ENCODE assay signal across 32 cellular contexts in genomic region chr9:99432075-99432474, GRCh38.
"Had no signal": no experiment of that assay in that cellular context is flagged by ENCODE, and none has a peak within 500 bp of the region (broad histone marks: within the 10 kb centered on the region; RNA-seq: fewer than 3 reads in every experiment).

No MANE protein-coding gene starts in this region.

- H3K4me3 Mint-ChIP-seq: activated CD4-positive, alpha-beta memory T cell treated with anti-CD3 and anti-CD28 coated beads for 36 hours; activated CD4-positive, alpha-beta T cell treated with anti-CD3 and anti-CD28 coated beads for 36 hours; activated naive CD4-positive, alpha-beta T cell treated with anti-CD3 and anti-CD28 coated beads for 36 hours; activated T-cell treated with anti-CD3 and anti-CD28 coated beads, Interleukin-2, amount 50 U/mL, for 4 hours; activated T-helper 1 cell treated with anti-CD3 and anti-CD28 coated beads, Interleukin-12 subunit alpha, Interleukin-12 subunit beta, Interleukin-2, Interleukin-4 antibody, amounts not matched to agents 30 ng/mL and 10 ng/mL and 1 ng/mL, durations not matched to agents 14 hours and 24 hours and 36 hours; T-helper 1 cell treated with Interleukin-12 subunit alpha and Interleukin-12 subunit beta and Interleukin-4 antibody, amounts not matched to agents 30 μg/mL and 1 μg/mL, for 36 hours; T-helper 2 cell treated with Interferon-gamma antibody and Interleukin-4, amounts not matched to agents 5 μg/mL and 100 μg/mL, for 36 hours had no signal

- H3K36me3 Mint-ChIP-seq: activated CD4-positive, alpha-beta memory T cell treated with anti-CD3 and anti-CD28 coated beads for 36 hours; activated naive CD4-positive, alpha-beta T cell treated with anti-CD3 and anti-CD28 coated beads, Interleukin-2, amount 50 U/mL, for 72 hours had no signal

- ATAC-seq: activated CD4-positive, alpha-beta T cell treated with anti-CD3 and anti-CD28 coated beads for 36 hours; activated CD4-positive, CD25-positive, alpha-beta regulatory T cell treated with anti-CD3 and anti-CD28 coated beads, Interleukin-2, amount 50 U/mL, for 24 hours; activated naive CD4-positive, alpha-beta T cell treated with anti-CD3 and anti-CD28 coated beads, Interleukin-2, amount 50 U/mL, for 72 hours; activated T-cell treated with anti-CD3 and anti-CD28 coated beads, Interleukin-2, amount 50 U/mL, for 4 hours; body of pancreas; PC-3 had no signal

- H3K4me3 ChIP-seq: adrenal gland, body of pancreas, breast epithelium, MG63, Peyer's patch, SJSA1 had no signal

- H3K27ac Mint-ChIP-seq: activated CD4-positive, alpha-beta memory T cell treated with anti-CD3 and anti-CD28 coated beads for 36 hours; activated CD4-positive, alpha-beta T cell treated with anti-CD3 and anti-CD28 coated beads for 36 hours; activated naive CD4-positive, alpha-beta T cell treated with anti-CD3 and anti-CD28 coated beads for 36 hours; activated naive CD4-positive, alpha-beta T cell treated with anti-CD3 and anti-CD28 coated beads, Interleukin-2, amount 50 U/mL, for 72 hours; activated T-helper 1 cell treated with anti-CD3 and anti-CD28 coated beads, Interleukin-12 subunit alpha, Interleukin-12 subunit beta, Interleukin-2, Interleukin-4 antibody, amounts not matched to agents 30 ng/mL and 10 ng/mL and 1 ng/mL, durations not matched to agents 14 hours and 24 hours and 36 hours; T-helper 1 cell treated with Interleukin-12 subunit alpha and Interleukin-12 subunit beta and Interleukin-4 antibody, amounts not matched to agents 30 μg/mL and 1 μg/mL, for 36 hours; T-helper 2 cell treated with Interferon-gamma antibody and Interleukin-4, amounts not matched to agents 5 μg/mL and 100 μg/mL, for 36 hours had no signal

- DNase-seq: activated CD4-positive, alpha-beta memory T cell treated with anti-CD3 and anti-CD28 coated beads for 36 hours; activated CD4-positive, alpha-beta T cell treated with anti-CD3 and anti-CD28 coated beads for 36 hours; activated CD4-positive, alpha-beta T cell treated with anti-CD3 and anti-CD28 coated beads, Interleukin-2, amount 50 U/mL, for 1 hour; activated CD8-positive, alpha-beta memory T cell treated with anti-CD3 and anti-CD28 coated beads, Interleukin-2, amount 50 U/mL, for 4 hours; activated gamma-delta T cell treated with Interleukin-2 at 50 U/mL for 16 hours; activated naive CD4-positive, alpha-beta T cell treated with anti-CD3 and anti-CD28 coated beads for 36 hours; activated T-cell treated with anti-CD3 and anti-CD28 coated beads for 4 hours; activated T-cell treated with anti-CD3 and anti-CD28 coated beads, Interleukin-2, amount 50 U/mL, for 4 hours; adrenal gland; body of pancreas; Kasumi-1; KG1; MG63; NCI-H1048; NCI-H1105 treated with DMSO at 0.1 percent for 48 hours; NCI-H1436; NCI-H1694 treated with DMSO at 0.1 percent for 48 hours; NCI-H2029; NCI-H345; NCI-H524 treated with DMSO at 0.1 percent for 48 hours; PC-3; Peyer's patch; RPMI8226; SHP77 treated with DMSO at 0.1 percent for 48 hours; SK-N-SH had no signal

- H3K27me3 Mint-ChIP-seq: activated CD4-positive, alpha-beta memory T cell treated with anti-CD3 and anti-CD28 coated beads for 36 hours; activated CD4-positive, alpha-beta T cell treated with anti-CD3 and anti-CD28 coated beads for 36 hours had no signal

- H3K9me3 Mint-ChIP-seq: activated CD4-positive, alpha-beta memory T cell treated with anti-CD3 and anti-CD28 coated beads for 36 hours; activated naive CD4-positive, alpha-beta T cell treated with anti-CD3 and anti-CD28 coated beads for 36 hours; activated naive CD4-positive, alpha-beta T cell treated with anti-CD3 and anti-CD28 coated beads, Interleukin-2, amount 50 U/mL, for 72 hours; activated T-cell treated with anti-CD3 and anti-CD28 coated beads, Interleukin-2, amount 50 U/mL, for 4 hours; activated T-helper 1 cell treated with anti-CD3 and anti-CD28 coated beads, Interleukin-12 subunit alpha, Interleukin-12 subunit beta, Interleukin-2, Interleukin-4 antibody, amounts not matched to agents 30 ng/mL and 10 ng/mL and 1 ng/mL, durations not matched to agents 14 hours and 24 hours and 36 hours; T-helper 1 cell treated with Interleukin-12 subunit alpha and Interleukin-12 subunit beta and Interleukin-4 antibody, amounts not matched to agents 30 μg/mL and 1 μg/mL, for 36 hours; T-helper 2 cell treated with Interferon-gamma antibody and Interleukin-4, amounts not matched to agents 5 μg/mL and 100 μg/mL, for 36 hours had no signal
